ENCODE assay signal across 9 cellular contexts in the genomic region with DNA sequence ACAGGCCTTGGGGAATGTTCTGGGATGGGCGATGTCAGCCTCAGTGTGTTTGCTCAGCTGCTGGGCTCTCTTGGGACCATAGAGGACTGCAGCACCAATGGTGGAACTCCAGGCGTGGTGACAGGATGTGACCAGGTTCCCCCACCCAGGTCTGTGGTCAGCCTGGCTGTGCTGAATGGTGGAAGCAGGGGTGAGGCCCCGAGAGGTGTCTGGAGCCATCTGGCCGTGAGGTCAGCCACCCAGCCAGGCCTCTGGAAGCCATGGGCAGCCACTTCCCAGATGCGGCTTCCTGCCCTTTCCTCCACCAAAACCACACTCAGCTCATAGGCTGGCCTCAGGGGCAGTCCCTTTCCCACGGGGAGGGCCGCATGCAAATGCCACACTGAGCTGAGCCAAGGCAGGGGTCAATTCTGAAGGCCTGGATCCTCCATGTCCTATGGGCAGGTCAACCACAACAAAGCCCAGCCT. TPM values are rescaled to one million over a fixed set of nuclear protein-coding genes. Genes with fewer than 3 reads are reported as not detected.
DNase-seq lines count a peak whose midpoint lies in the region; ATAC-seq and TF ChIP-seq lines count a peak whose summit lies in the region.
"Had no signal": no experiment of that assay in that cellular context is flagged by ENCODE, and none has a peak within 500 bp of the region (broad histone marks: within the 10 kb centered on the region; RNA-seq: fewer than 3 reads in every experiment).

No MANE protein-coding gene starts in this region.

- peak; percentile 17 for DNase-seq in activated T-helper 1 cell treated with anti-CD3 and anti-CD28 coated beads, Interleukin-12 subunit alpha, Interleukin-12 subunit beta, Interleukin-2, Interleukin-4 antibody, amounts not matched to agents 30 ng/mL and 10 ng/mL and 1 ng/mL, durations not matched to agents 14 hours and 24 hours and 36 hours (ENCODE audit: low spot score)
- DNase-seq in neuronal stem cell (ENCODE audit: low spot score) (no peak), NCI-H446 treated with DMSO at 0.1 percent for 48 hours (lab: John Stamatoyannopoulos, UW) (no peak), progenitor cell of endocrine pancreas (ENCODE audit: low spot score, unreplicated experiment) (no peak)

- no peak overlapping the region for H3K23ac ChIP-seq in neuronal stem cell (ENCODE audit: low read depth, low read length, poor library complexity)

- no peak overlapping the region for H2BK120ac ChIP-seq in neuronal stem cell (ENCODE audit: low read depth, low read length)

- peaks cover 0 to 4% of the 10 kb centered on the region in 2 donors for H3K36me3 ChIP-seq in neuronal stem cell (replicated peaks in 1 of 2; ENCODE audit: control insufficient read depth in 2 of 2, insufficient read depth in 2 of 2, low read length in 2 of 2)

- H3K18ac ChIP-seq in neuronal stem cell (ENCODE audit: low read length): no peak overlapping the region

- intact Hi-C loops in activated T-helper 1 cell treated with anti-CD3 and anti-CD28 coated beads, Interleukin-12 subunit alpha, Interleukin-12 subunit beta, Interleukin-2, Interleukin-4 antibody, amounts not matched to agents 30 ng/mL and 10 ng/mL and 1 ng/mL, durations not matched to agents 14 hours and 24 hours and 36 hours (cut with micrococcal nuclease): no loop called here

- H3K4me3 Mint-ChIP-seq in activated T-helper 1 cell treated with anti-CD3 and anti-CD28 coated beads, Interleukin-12 subunit alpha, Interleukin-12 subunit beta, Interleukin-2, Interleukin-4 antibody, amounts not matched to agents 30 ng/mL and 10 ng/mL and 1 ng/mL, durations not matched to agents 14 hours and 24 hours and 36 hours: peak overlapping the region; percentile 73
- no peak overlapping the region for H3K4me3 Mint-ChIP-seq in progenitor cell of endocrine pancreas (ENCODE audit: low read depth)

- peak overlapping the region; percentile 67 for H3K27ac Mint-ChIP-seq in activated T-helper 1 cell treated with anti-CD3 and anti-CD28 coated beads, Interleukin-12 subunit alpha, Interleukin-12 subunit beta, Interleukin-2, Interleukin-4 antibody, amounts not matched to agents 30 ng/mL and 10 ng/mL and 1 ng/mL, durations not matched to agents 14 hours and 24 hours and 36 hours
- H3K27ac Mint-ChIP-seq in progenitor cell of endocrine pancreas: no peak overlapping the region

- no peak overlapping the region for H2BK12ac ChIP-seq in neuronal stem cell (ENCODE audit: low read length)

- H4K91ac ChIP-seq in neuronal stem cell (ENCODE audit: low read depth, low read length, poor library complexity): no peak overlapping the region

- no peak overlapping the region for H3K27ac ChIP-seq in neuronal stem cell (replicated peaks; ENCODE audit: low read length)

- H3K79me1 ChIP-seq in neuronal stem cell (ENCODE audit: low read depth, low read length): no peaks in the 10 kb centered on the region

- no peak for TF ChIP-seq CTCF in progenitor cell of endocrine pancreas (IDR thresholded peaks at IDR 0.05; ENCODE audit: unreplicated experiment)

- no peak overlapping the region for H3K4ac ChIP-seq in neuronal stem cell (ENCODE audit: low read length)

- no peak overlapping the region for H2AFZ ChIP-seq in neuronal stem cell (ENCODE audit: low read length)

- H3K27me3 Mint-ChIP-seq in activated T-helper 1 cell treated with anti-CD3 and anti-CD28 coated beads, Interleukin-12 subunit alpha, Interleukin-12 subunit beta, Interleukin-2, Interleukin-4 antibody, amounts not matched to agents 30 ng/mL and 10 ng/mL and 1 ng/mL, durations not matched to agents 14 hours and 24 hours and 36 hours (ENCODE audit: insufficient read depth): peaks cover 3% of the 10 kb centered on the region
- no peaks in the 10 kb centered on the region for H3K27me3 Mint-ChIP-seq in progenitor cell of endocrine pancreas

- no peaks in the 10 kb centered on the region for H3K9me3 Mint-ChIP-seq in activated T-helper 1 cell treated with anti-CD3 and anti-CD28 coated beads, Interleukin-12 subunit alpha, Interleukin-12 subunit beta, Interleukin-2, Interleukin-4 antibody, amounts not matched to agents 30 ng/mL and 10 ng/mL and 1 ng/mL, durations not matched to agents 14 hours and 24 hours and 36 hours
- H3K9me3 Mint-ChIP-seq in progenitor cell of endocrine pancreas (ENCODE audit: low read depth): no peaks in the 10 kb centered on the region

- peaks cover 2% of the 10 kb centered on the region for H3K36me3 Mint-ChIP-seq in activated T-helper 1 cell treated with anti-CD3 and anti-CD28 coated beads, Interleukin-12 subunit alpha, Interleukin-12 subunit beta, Interleukin-2, Interleukin-4 antibody, amounts not matched to agents 30 ng/mL and 10 ng/mL and 1 ng/mL, durations not matched to agents 14 hours and 24 hours and 36 hours (ENCODE audit: low read depth)
- H3K36me3 Mint-ChIP-seq in progenitor cell of endocrine pancreas (ENCODE audit: insufficient read depth): no peaks in the 10 kb centered on the region

- H3K4me2 ChIP-seq in neuronal stem cell (ENCODE audit: insufficient read depth, low read length, poor library complexity, severe bottlenecking): no peak overlapping the region

- H3K4me3 ChIP-seq in neuronal stem cell (ENCODE audit: low read length in 2 of 2): no peak overlapping the region

- H2BK15ac ChIP-seq in neuronal stem cell (ENCODE audit: low read length): no peak overlapping the region

- H3K27me3 ChIP-seq in neuronal stem cell (ENCODE audit: control insufficient read depth in 3 of 3, insufficient read depth in 3 of 3, low read depth in 1 of 3, low read length in 3 of 3): no peaks in the 10 kb centered on the region

- WGBS in neuronal stem cell (ENCODE audit: extremely low coverage in 2 of 2, insufficient read length in 2 of 2, insufficient replicate concordance in 1 of 2), 2 donors: no CpG with 5 or more reads among the region's 7 CpGs

- peak overlapping the region; percentile 39 for H3K9ac ChIP-seq in neuronal stem cell (ENCODE audit: low read depth, low read length, poor library complexity)

- H3K4me1 ChIP-seq in neuronal stem cell (ENCODE audit: control insufficient read depth in 2 of 2, insufficient read depth in 1 of 2, low read depth in 1 of 2, low read length in 2 of 2): peaks cover 0 to 3% of the 10 kb centered on the region in 2 donors

- ATAC-seq in GM19023 (IDR thresholded peaks at IDR 0.05; ENCODE audit: unreplicated experiment): peak; percentile 63
- ATAC-seq in HG03196 (IDR thresholded peaks at IDR 0.05; ENCODE audit: unreplicated experiment): peak; percentile 76
- ATAC-seq in HG03139 (IDR thresholded peaks at IDR 0.05; ENCODE audit: unreplicated experiment): no peak
- ATAC-seq in HG02938 (IDR thresholded peaks at IDR 0.05; ENCODE audit: unreplicated experiment): no peak

- H4K8ac ChIP-seq in neuronal stem cell (ENCODE audit: low read depth, low read length): no peak overlapping the region

- peaks cover 53% of the 10 kb centered on the region for H3K4me1 Mint-ChIP-seq in activated T-helper 1 cell treated with anti-CD3 and anti-CD28 coated beads, Interleukin-12 subunit alpha, Interleukin-12 subunit beta, Interleukin-2, Interleukin-4 antibody, amounts not matched to agents 30 ng/mL and 10 ng/mL and 1 ng/mL, durations not matched to agents 14 hours and 24 hours and 36 hours (ENCODE audit: low read depth)
- no peaks in the 10 kb centered on the region for H3K4me1 Mint-ChIP-seq in progenitor cell of endocrine pancreas (ENCODE audit: low read depth)

- no peak overlapping the region for H2AK5ac ChIP-seq in neuronal stem cell (ENCODE audit: low read depth, low read length)

- no peaks in the 10 kb centered on the region for H3K9me3 ChIP-seq in neuronal stem cell (replicated peaks in 1 of 2; ENCODE audit: control insufficient read depth in 2 of 2, insufficient read depth in 1 of 2, low read depth in 1 of 2, low read length in 2 of 2)

- H2BK5ac ChIP-seq in neuronal stem cell (ENCODE audit: low read length): no peak overlapping the region

- no peak overlapping the region for H3K14ac ChIP-seq in neuronal stem cell (ENCODE audit: low read length)

RNA-seq across cellular contexts. Expression of gene MAPK7, which starts 7.8 kb away (rescaled TPM):
- 17.2 and 20.7 TPM in 2 replicates for total RNA-seq in activated T-helper 1 cell treated with anti-CD3 and anti-CD28 coated beads, Interleukin-12 subunit alpha, Interleukin-12 subunit beta, Interleukin-2, Interleukin-4 antibody, amounts not matched to agents 30 ng/mL and 10 ng/mL and 1 ng/mL, durations not matched to agents 14 hours and 24 hours and 36 hours
- 21.1 TPM for polyA plus RNA-seq in neuronal stem cell (2013, experiment 1 of 2)
- 21.3 TPM for polyA plus RNA-seq in neuronal stem cell (2013, experiment 2 of 2)
- 39.0 and 41.8 TPM in 2 replicates for total RNA-seq in progenitor cell of endocrine pancreas

RNA-seq across cellular contexts. Expression of gene B9D1, which starts 8.0 kb away (rescaled TPM):
- total RNA-seq in activated T-helper 1 cell treated with anti-CD3 and anti-CD28 coated beads, Interleukin-12 subunit alpha, Interleukin-12 subunit beta, Interleukin-2, Interleukin-4 antibody, amounts not matched to agents 30 ng/mL and 10 ng/mL and 1 ng/mL, durations not matched to agents 14 hours and 24 hours and 36 hours: 4.3 and 5.6 TPM in 2 replicates
- 22.2 TPM for polyA plus RNA-seq in neuronal stem cell (2013, experiment 1 of 2)
- 23.4 TPM for polyA plus RNA-seq in neuronal stem cell (2013, experiment 2 of 2)
- total RNA-seq in progenitor cell of endocrine pancreas: 27.3 and 29.9 TPM in 2 replicates

RNA-seq across cellular contexts. Expression of gene MFAP4, which starts 16.5 kb away (rescaled TPM):
- total RNA-seq in activated T-helper 1 cell treated with anti-CD3 and anti-CD28 coated beads, Interleukin-12 subunit alpha, Interleukin-12 subunit beta, Interleukin-2, Interleukin-4 antibody, amounts not matched to agents 30 ng/mL and 10 ng/mL and 1 ng/mL, durations not matched to agents 14 hours and 24 hours and 36 hours: not detected in 2 replicates
- polyA plus RNA-seq in neuronal stem cell (2013, experiment 1 of 2): 0.18 TPM
- polyA plus RNA-seq in neuronal stem cell (2013, experiment 2 of 2): 0.07 TPM
- total RNA-seq in progenitor cell of endocrine pancreas: 2.3 and 2.5 TPM in 2 replicates
- polyA plus RNA-seq: keratinocyte had no signal

RNA-seq across cellular contexts. Expression of gene RNF112, which starts 40.5 kb away (rescaled TPM):
- not detected in 2 replicates for total RNA-seq in activated T-helper 1 cell treated with anti-CD3 and anti-CD28 coated beads, Interleukin-12 subunit alpha, Interleukin-12 subunit beta, Interleukin-2, Interleukin-4 antibody, amounts not matched to agents 30 ng/mL and 10 ng/mL and 1 ng/mL, durations not matched to agents 14 hours and 24 hours and 36 hours
- polyA plus RNA-seq in neuronal stem cell (2013, experiment 1 of 2): 1.4 TPM
- 1.1 TPM for polyA plus RNA-seq in neuronal stem cell (2013, experiment 2 of 2)
- total RNA-seq in progenitor cell of endocrine pancreas: 1.1 and 1.3 TPM in 2 replicates

Comparison
In these comparisons a context has a peak if more than half of its experiments do, and no peak if none do; other contexts are left out.
1. ATAC-seq: peak in GM19023 (single experiment) and HG03196 (single experiment); none in HG03139 (single experiment) and HG02938 (single experiment).